24 cellular contexts compared by ENCODE assay signal in genomic region chr2:236991874-236992273, GRCh38.
A peak's percentile ranks its signal among the peaks of the same experiment; 100 is the strongest.
DNase-seq lines count a peak whose midpoint lies in the region; ATAC-seq and TF ChIP-seq lines count a peak whose summit lies in the region.
"Had no signal": no experiment of that assay in that cellular context is flagged by ENCODE, and none has a peak within 500 bp of the region (broad histone marks: within the 10 kb centered on the region; RNA-seq: fewer than 3 reads in every experiment).

No MANE protein-coding gene starts in this region.

- H3K27me3 ChIP-seq in mammary epithelial cell (ENCODE audit: insufficient read depth, low read length), result peaks cover 2% of the 10 kb centered on the region
- no peaks in the 10 kb centered on the region for H3K27me3 ChIP-seq in breast epithelium
- H3K27me3 ChIP-seq: BLaER1 treated with 17β-estradiol and CSF1 and Interleukin-3, amounts not matched to agents 10 nM and 100 nM had no signal

- no peaks in the 10 kb centered on the region for H3K79me2 ChIP-seq in mammary epithelial cell (ENCODE audit: insufficient read depth, low read length)

- H3K9me3 ChIP-seq in mammary epithelial cell (replicated peaks; ENCODE audit: insufficient read depth, low read length) (no peaks in the 10 kb centered on the region), breast epithelium (no peaks in the 10 kb centered on the region)
- H3K9me3 ChIP-seq: A549, BE2C had no signal

- no peak overlapping the region for H3K4me3 Mint-ChIP-seq in type B pancreatic cell
- H3K4me3 Mint-ChIP-seq: CD4-positive, alpha-beta T cell; CD8-positive, alpha-beta memory T cell had no signal

- no peak overlapping the region for H2AFZ ChIP-seq in mammary epithelial cell (ENCODE audit: low read depth, low read length)
- H2AFZ ChIP-seq: GM23248 had no signal

- H3K4me2 ChIP-seq in mammary epithelial cell (ENCODE audit: insufficient read depth, low read depth, low read length), result no peak overlapping the region
- H3K4me2 ChIP-seq: A549; BLaER1 treated with 17β-estradiol and CSF1 and Interleukin-3, amounts not matched to agents 10 nM and 100 nM had no signal

- peaks cover 16% of the 10 kb centered on the region for H3K27me3 Mint-ChIP-seq in type B pancreatic cell

- no peaks in the 10 kb centered on the region for H3K36me3 ChIP-seq in mammary epithelial cell (ENCODE audit: insufficient read depth, low read length)
- H3K36me3 ChIP-seq in breast epithelium, result no peaks in the 10 kb centered on the region
- H3K36me3 ChIP-seq: BE2C; BLaER1 treated with 17β-estradiol and CSF1 and Interleukin-3, amounts not matched to agents 10 nM and 100 nM had no signal

- H3K36me3 Mint-ChIP-seq in type B pancreatic cell, result no peaks in the 10 kb centered on the region
- H3K36me3 Mint-ChIP-seq: CD14-positive monocyte; CD8-positive, alpha-beta memory T cell had no signal

- no TSS peak for BruUV-seq in mammary epithelial cell (replicated peaks; lab: Mats Ljungman, UMichigan)

- dilution Hi-C loops in mammary epithelial cell (cut with HindIII; ENCODE audit: low sequenced_read_pairs), result no loop called here

- peaks cover 9% of the 10 kb centered on the region for H3K9me3 Mint-ChIP-seq in type B pancreatic cell
- H3K9me3 Mint-ChIP-seq: CD4-positive, alpha-beta T cell had no signal

- in situ Hi-C loops in mammary epithelial cell (cut with MboI; ENCODE audit: low sequenced_read_pairs in 2 of 2), result no loop called here

- DNase-seq in mammary epithelial cell, result peak; percentile 35
- no peak for DNase-seq in breast epithelium (ENCODE audit: low spot score in 2 of 2)
- peak; percentile 30 for DNase-seq in epithelial cell of esophagus (ENCODE audit: low read depth)
- peak; percentile 68 for DNase-seq in kidney tubule cell (ENCODE audit: low spot score)
- DNase-seq in type B pancreatic cell (ENCODE audit: extremely low spot score, unreplicated experiment), result peak; percentile 29
- no peak for DNase-seq in pons (ENCODE audit: low spot score)
- no peak for DNase-seq in globus pallidus (ENCODE audit: low spot score)
- DNase-seq: 8988T; ACHN; AML-193; BE2C; CD4-positive, alpha-beta T cell; CD8-positive, alpha-beta memory T cell; DMS79; EL; GDM1; GM23248; H7; HCEC 1CT had no signal

- H3K9ac ChIP-seq in mammary epithelial cell (ENCODE audit: insufficient read depth, low read length), result no peak overlapping the region
- H3K9ac ChIP-seq: BLaER1 treated with 17β-estradiol and CSF1 and Interleukin-3, amounts not matched to agents 10 nM and 100 nM; GM23248 had no signal

- no peak for TF ChIP-seq POLR2A in breast epithelium (IDR thresholded peaks at IDR 0.05)

- no peak overlapping the region for H3K27ac ChIP-seq in mammary epithelial cell (ENCODE audit: insufficient read depth, low read depth, low read length)
- no peak overlapping the region for H3K27ac ChIP-seq in breast epithelium
- H3K27ac ChIP-seq: A549; BLaER1 treated with 17β-estradiol and CSF1 and Interleukin-3, amounts not matched to agents 10 nM and 100 nM; GM23248 had no signal

- H3K4me1 Mint-ChIP-seq in type B pancreatic cell (ENCODE audit: unreplicated experiment), result peaks cover 51% of the 10 kb centered on the region
- H3K4me1 Mint-ChIP-seq: CD8-positive, alpha-beta memory T cell had no signal

- CTCF ChIA-PET in mammary epithelial cell (lab: Charles Lee; ENCODE audit: low non-redundant PET), result no interaction called here

- WGBS in mammary epithelial cell (ENCODE audit: low coverage, missing lambda C conversion rate), result 91% methylated on average over 1 of the region's 1 CpG

- no peaks in the 10 kb centered on the region for H4K20me1 ChIP-seq in mammary epithelial cell (ENCODE audit: insufficient read depth, low read length)
- H4K20me1 ChIP-seq: BLaER1 treated with 17β-estradiol and CSF1 and Interleukin-3, amounts not matched to agents 10 nM and 100 nM had no signal

- TF ChIP-seq CTCF in mammary epithelial cell (conservative IDR thresholded peaks at IDR 0.05 in 1 of 2, IDR thresholded peaks at IDR 0.05 in 1 of 2; ENCODE audit: extremely low read depth in 1 of 2, insufficient read depth in 1 of 2, low read depth in 1 of 2, low read length in 2 of 2) (no peak), breast epithelium (IDR thresholded peaks at IDR 0.05) (no peak), epithelial cell of esophagus (IDR thresholded peaks at IDR 0.05; ENCODE audit: insufficient read depth, low read depth, low read length, missing control alignments) (no peak), type B pancreatic cell (conservative IDR thresholded peaks at IDR 0.05) (no peak)

- no peak for ATAC-seq in GM21723 (IDR thresholded peaks at IDR 0.05; ENCODE audit: unreplicated experiment)
- ATAC-seq: A549, GM12878 had no signal

- intact Hi-C loops in mammary epithelial cell (cut with micrococcal nuclease) (no loop called here), breast epithelium (cut with DNase I; ENCODE audit: low total_unique reads) (no loop called here)

- no peak overlapping the region for H3K4me3 ChIP-seq in mammary epithelial cell (replicated peaks in 1 of 3; ENCODE audit: insufficient read depth in 1 of 3, low read depth in 2 of 3, low read length in 3 of 3)
- H3K4me3 ChIP-seq in breast epithelium, result no peak overlapping the region
- no peak overlapping the region for H3K4me3 ChIP-seq in epithelial cell of esophagus (ENCODE audit: low read length)
- H3K4me3 ChIP-seq: A549; BLaER1 treated with 17β-estradiol and CSF1 and Interleukin-3, amounts not matched to agents 10 nM and 100 nM; GM12878; GM23248 had no signal

- no peaks in the 10 kb centered on the region for H3K4me1 ChIP-seq in mammary epithelial cell (ENCODE audit: insufficient read depth, low read length)
- H3K4me1 ChIP-seq in breast epithelium, result no peaks in the 10 kb centered on the region
- H3K4me1 ChIP-seq: BE2C had no signal

- no peak overlapping the region for H3K27ac Mint-ChIP-seq in type B pancreatic cell
- H3K27ac Mint-ChIP-seq: CD4-positive, alpha-beta T cell; CD8-positive, alpha-beta memory T cell had no signal

Comparison
In these comparisons a context has a peak if more than half of its experiments do, and no peak if none do; other contexts are left out.
1. DNase-seq: peak in mammary epithelial cell (single experiment), epithelial cell of esophagus (single experiment), kidney tubule cell (single experiment) and type B pancreatic cell (single experiment); none in breast epithelium (0 of 2), pons (single experiment) and globus pallidus (single experiment).